8 cellular contexts compared by ENCODE assay signal in the genomic region with DNA sequence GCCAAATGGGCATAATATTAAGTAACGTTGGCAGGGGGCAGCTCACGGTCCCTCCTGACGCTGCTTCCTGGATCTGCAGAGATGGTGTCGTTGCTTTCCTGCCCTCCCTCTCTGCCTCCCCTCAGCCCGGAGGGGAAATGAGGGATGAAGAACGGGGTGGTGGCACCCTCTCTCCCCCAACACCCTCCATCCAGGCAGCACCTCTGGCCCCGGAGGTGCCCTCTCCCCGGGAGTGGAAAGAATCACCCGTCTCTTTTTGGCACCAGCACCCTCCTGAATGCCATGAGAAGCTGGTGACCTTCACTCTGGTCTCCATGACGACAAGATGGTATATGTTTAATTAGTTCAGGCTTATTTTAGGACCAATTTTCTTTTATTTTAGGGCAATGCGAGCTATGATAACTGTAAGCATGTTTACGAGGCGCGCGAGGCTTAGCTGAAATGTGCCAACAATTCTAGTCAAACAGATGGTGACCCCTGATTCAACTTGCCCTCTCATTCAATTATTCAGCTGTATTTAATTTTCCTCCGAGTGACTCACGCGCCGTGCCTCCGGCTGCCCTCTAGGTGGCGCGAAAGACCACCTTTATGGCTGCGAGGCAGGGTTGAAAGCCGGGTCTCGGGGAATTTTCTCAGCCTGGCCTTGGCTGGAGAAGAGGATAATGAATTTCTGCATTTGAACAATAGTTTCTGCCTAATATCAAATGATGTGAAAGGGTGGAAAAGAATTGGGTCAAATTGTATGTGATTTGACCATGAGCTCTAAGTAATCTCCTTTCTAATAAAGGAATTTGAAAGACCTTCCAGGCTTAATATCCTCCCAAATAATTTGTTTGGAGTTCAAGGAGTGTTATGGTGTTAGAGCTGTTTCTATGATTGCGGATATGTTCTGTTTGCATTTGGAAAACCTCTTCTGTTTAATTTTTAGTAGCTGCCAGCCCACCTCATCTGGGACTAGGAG.
DNase-seq lines count a peak whose midpoint lies in the region; ATAC-seq and TF ChIP-seq lines count a peak whose summit lies in the region.

No MANE protein-coding gene starts in this region.

- H3K4me2 ChIP-seq in PC-9 = no peak overlapping the region

- no peaks in the 10 kb centered on the region for H3K9me2 ChIP-seq in PC-9 (ENCODE audit: insufficient read depth)

- no peaks in the 10 kb centered on the region for H3K9me3 Mint-ChIP-seq in Calu3 (ENCODE audit: low read depth, unreplicated experiment)
- H3K9me3 Mint-ChIP-seq in activated T-helper 17 cell treated with anti-CD3 and anti-CD28 coated beads, Interleukin-2, amount 50 U/mL, for 72 hours = no peaks in the 10 kb centered on the region

- no peak overlapping the region for H2AFZ ChIP-seq in PC-9

- H3K27me3 ChIP-seq in PC-9 (ENCODE audit: insufficient read depth, low read depth) = peaks cover 70% of the 10 kb centered on the region
- H3K27me3 ChIP-seq in tibial nerve = no peaks in the 10 kb centered on the region

- peaks cover 34% of the 10 kb centered on the region for H3K27me3 Mint-ChIP-seq in Calu3 (ENCODE audit: unreplicated experiment)
- H3K27me3 Mint-ChIP-seq in activated T-helper 17 cell treated with anti-CD3 and anti-CD28 coated beads, Interleukin-2, amount 50 U/mL, for 72 hours = peaks cover 31% of the 10 kb centered on the region

- intact Hi-C loops in Calu3 (cut with micrococcal nuclease; ENCODE audit: unreplicated experiment) (loop anchor here (5.0 kb wide), 1 partner anchor 1539 kb away; no protein-coding TSS in a partner anchor), PC-9 (cut with micrococcal nuclease; ENCODE audit: unreplicated experiment) (loop anchor here (5.0 kb wide), 2 partner anchors 1539 to 1889 kb away; no protein-coding TSS in a partner anchor)

- peak; percentile 46 for ATAC-seq in activated T-helper 17 cell treated with anti-CD3 and anti-CD28 coated beads, Interleukin-2, amount 50 U/mL, for 72 hours (replicated peaks)
- ATAC-seq in HG02840 (IDR thresholded peaks at IDR 0.05; ENCODE audit: low FRiP score, unreplicated experiment) = no peak

- no peaks in the 10 kb centered on the region for H4K20me1 ChIP-seq in PC-9 (ENCODE audit: insufficient read depth)

- H3K4me1 ChIP-seq in PC-9 (replicated peaks; ENCODE audit: insufficient read depth) = no peaks in the 10 kb centered on the region
- H3K4me1 ChIP-seq in tibial nerve = peaks cover 0 to 41% (median 1%) of the 10 kb centered on the region in 4 donors

- peak in 1 of 2 donors; percentile 83 for TF ChIP-seq EP300 in tibial nerve (IDR thresholded peaks at IDR 0.05)

- H3K4me3 ChIP-seq in PC-9 (no peak overlapping the region), tibial nerve (no peak overlapping the region)

- DNase-seq in Calu3 (peak; percentile 75), HS-5 (ENCODE audit: low read depth) (peak; percentile 65), PC-9 (peak; percentile 49 to 54), fibroblast of the conjunctiva (ENCODE audit: low read depth) (peak; percentile 83), non-pigmented ciliary epithelial cell (ENCODE audit: low read depth) (peak; percentile 54), tibial nerve (ENCODE audit: low spot score in 2 of 2) (peak; percentile 74 to 91)

- no peaks in the 10 kb centered on the region for H3K9me3 ChIP-seq in PC-9 (ENCODE audit: insufficient read depth, low read depth)
- no peaks in the 10 kb centered on the region for H3K9me3 ChIP-seq in tibial nerve

- H3K36me3 ChIP-seq in PC-9 (ENCODE audit: low read depth) = no peaks in the 10 kb centered on the region
- no peaks in the 10 kb centered on the region for H3K36me3 ChIP-seq in tibial nerve

- POLR2A ChIA-PET in PC-9 (lab: Charles Lee; ENCODE audit: unreplicated experiment) = no interaction called here

- 9% methylated on average over 26 of the region's 26 CpGs for WGBS in tibial nerve, 2 donors

- H3K27ac Mint-ChIP-seq in Calu3 (ENCODE audit: unreplicated experiment) = no peak overlapping the region
- no peak overlapping the region for H3K27ac Mint-ChIP-seq in activated T-helper 17 cell treated with anti-CD3 and anti-CD28 coated beads, Interleukin-2, amount 50 U/mL, for 72 hours

- TF ChIP-seq CTCF in Calu3 (IDR thresholded peaks at IDR 0.05; ENCODE audit: unreplicated experiment) (peak; percentile 65), PC-9 (conservative IDR thresholded peaks at IDR 0.05) (peak; percentile 91), tibial nerve (IDR thresholded peaks at IDR 0.05) (peak; percentile 82 to 94 (median 90))

- BruUV-seq in Calu3 (replicated peaks; lab: Mats Ljungman, UMichigan) (no TSS peak), PC-9 (replicated peaks; lab: Mats Ljungman, UMichigan) (no TSS peak)

- H3K4me1 Mint-ChIP-seq in Calu3 (ENCODE audit: low read depth, unreplicated experiment) = no peaks in the 10 kb centered on the region
- H3K4me1 Mint-ChIP-seq in activated T-helper 17 cell treated with anti-CD3 and anti-CD28 coated beads, Interleukin-2, amount 50 U/mL, for 72 hours = no peaks in the 10 kb centered on the region

- no peaks in the 10 kb centered on the region for H3K79me2 ChIP-seq in PC-9 (ENCODE audit: low read depth)

- TF ChIP-seq POLR2A in tibial nerve (IDR thresholded peaks at IDR 0.05) = no peak

- H3F3A ChIP-seq in PC-9 (ENCODE audit: insufficient read depth, low read depth) = no peaks in the 10 kb centered on the region

- H3K36me3 Mint-ChIP-seq in Calu3 (ENCODE audit: insufficient read depth, unreplicated experiment) = peaks cover 4% of the 10 kb centered on the region
- no peaks in the 10 kb centered on the region for H3K36me3 Mint-ChIP-seq in activated T-helper 17 cell treated with anti-CD3 and anti-CD28 coated beads, Interleukin-2, amount 50 U/mL, for 72 hours (ENCODE audit: low read depth)

- H3K27ac ChIP-seq in PC-9 (no peak overlapping the region), tibial nerve (peak overlapping the region in 2 of 4 donors; percentile 55 to 63)

- no peak overlapping the region for H3K4me3 Mint-ChIP-seq in Calu3 (ENCODE audit: low read depth, unreplicated experiment)
- no peak overlapping the region for H3K4me3 Mint-ChIP-seq in activated T-helper 17 cell treated with anti-CD3 and anti-CD28 coated beads, Interleukin-2, amount 50 U/mL, for 72 hours

- CTCF ChIA-PET in Calu3 (lab: Charles Lee) (interaction anchor here (0.7 to 1.4 kb wide), 2 partner anchors 140 to 1541 kb away, joined by 3 to 6 read pairs; no protein-coding TSS in a partner anchor), PC-9 (lab: Charles Lee) (no interaction called here)
